In genomic region chr1:200918006-200918405, GRCh38 we compare ENCODE assay signal across 31 cellular contexts. TPM values are rescaled to one million over a fixed set of nuclear protein-coding genes. Genes with fewer than 3 reads are reported as not detected.
"Had no signal": no experiment of that assay in that cellular context is flagged by ENCODE, and none has a peak within 500 bp of the region (broad histone marks: within the 10 kb centered on the region; RNA-seq: fewer than 3 reads in every experiment).

No MANE protein-coding gene starts in this region.

- H3K36me3 Mint-ChIP-seq: naive B cell; natural killer cell; stimulated activated effector memory CD8-positive, alpha-beta T cell treated with anti-CD3 and anti-CD28 coated beads, Interleukin-12 subunit alpha, Interleukin-12 subunit beta, amount 100 ng/mL, for 72 hours; type B pancreatic cell had no signal

- H3K27me3 Mint-ChIP-seq: type B pancreatic cell had no signal

- H3K9ac ChIP-seq: neural progenitor cell, parathyroid adenoma had no signal

- DNase-seq: hippocampal formation; kidney; left lung; mesendoderm; naive B cell; natural killer cell; nephron progenitor cell; occipital lobe; right lobe of liver; stimulated activated CD4-positive, alpha-beta T cell treated with anti-CD3 and anti-CD28 coated beads, Interleukin-4, amount 100 ng/mL, for 24 hours; stimulated activated naive CD4-positive, alpha-beta T cell; uterus had no signal

- H2AFZ ChIP-seq: neural progenitor cell, parathyroid adenoma had no signal

- H3K27ac Mint-ChIP-seq: mesothelial cell of epicardium; natural killer cell; neural progenitor cell; stimulated activated effector memory CD8-positive, alpha-beta T cell treated with anti-CD3 and anti-CD28 coated beads, Interleukin-12 subunit alpha, Interleukin-12 subunit beta, amount 100 ng/mL, for 72 hours; stimulated activated naive CD8-positive, alpha-beta T cell treated with anti-CD3 and anti-CD28 coated beads, Interleukin-15, Interleukin-2, amounts not matched to agents 100 ng/mL and 50 ng/mL, for 24 hours; type B pancreatic cell had no signal

- H3K4me1 Mint-ChIP-seq: mesothelial cell of epicardium; naive B cell; natural killer cell; nephron progenitor cell; stimulated activated effector memory CD8-positive, alpha-beta T cell treated with anti-CD3 and anti-CD28 coated beads, Interleukin-12 subunit alpha, Interleukin-12 subunit beta, amount 100 ng/mL, for 72 hours had no signal

- H3K9me3 Mint-ChIP-seq: mesothelial cell of epicardium; naive B cell; natural killer cell; nephron progenitor cell; neural progenitor cell; stimulated activated effector memory CD8-positive, alpha-beta T cell treated with anti-CD3 and anti-CD28 coated beads, Interleukin-12 subunit alpha, Interleukin-12 subunit beta, amount 100 ng/mL, for 72 hours; stimulated activated naive CD8-positive, alpha-beta T cell treated with anti-CD3 and anti-CD28 coated beads, Interleukin-15, Interleukin-2, amounts not matched to agents 100 ng/mL and 50 ng/mL, for 24 hours; type B pancreatic cell had no signal

- H3K79me2 ChIP-seq: parathyroid adenoma had no signal

- H3K4me2 ChIP-seq: neural progenitor cell had no signal

- H3K27ac ChIP-seq: left lung, neural progenitor cell, neutrophil, parathyroid adenoma, psoas muscle, right atrium auricular region, right lobe of liver, thoracic aorta, tibial artery, uterus had no signal

- H3K4me3 Mint-ChIP-seq: mesothelial cell of epicardium; naive B cell; natural killer cell; nephron progenitor cell; neural progenitor cell; stimulated activated effector memory CD8-positive, alpha-beta T cell treated with anti-CD3 and anti-CD28 coated beads, Interleukin-12 subunit alpha, Interleukin-12 subunit beta, amount 100 ng/mL, for 72 hours; stimulated activated naive CD8-positive, alpha-beta T cell treated with anti-CD3 and anti-CD28 coated beads, Interleukin-15, Interleukin-2, amounts not matched to agents 100 ng/mL and 50 ng/mL, for 24 hours; type B pancreatic cell had no signal

- H3K4me3 ChIP-seq: left lung, lung, neural progenitor cell, psoas muscle, right atrium auricular region, right lobe of liver, skin epidermis, suprapubic skin, thoracic aorta, tibial artery, uterus had no signal

- H3K27me3 ChIP-seq: neural progenitor cell, neutrophil, right atrium auricular region, right lobe of liver, tibial artery, uterus had no signal

- H3K9me3 ChIP-seq: left lung, neutrophil, psoas muscle, right atrium auricular region, right lobe of liver, suprapubic skin, thoracic aorta, tibial artery, uterus had no signal

- H3K36me3 ChIP-seq: left lung, neural progenitor cell, neutrophil, right atrium auricular region, right lobe of liver, suprapubic skin, thoracic aorta, tibial artery, uterus had no signal

- H3K4me1 ChIP-seq: left lung, parathyroid adenoma, psoas muscle, right atrium auricular region, right lobe of liver, uterus had no signal

- ATAC-seq: left lung; natural killer cell; stimulated activated effector memory CD8-positive, alpha-beta T cell treated with anti-CD3 and anti-CD28 coated beads, Interleukin-12 subunit alpha, Interleukin-12 subunit beta, amount 100 ng/mL, for 72 hours had no signal

RNA-seq across cellular contexts. Expression of gene INAVA, which starts 23.3 kb away (rescaled TPM):
- total RNA-seq: psoas muscle, right atrium auricular region, subcutaneous adipose tissue had no signal

RNA-seq across cellular contexts. Expression of gene GPR25, which starts 45.2 kb away (rescaled TPM):
- total RNA-seq: lower leg skin, occipital lobe, osteocyte, posterior vena cava, psoas muscle, right atrium auricular region, right lobe of liver, subcutaneous adipose tissue, suprapubic skin, thoracic aorta, ureter had no signal
- polyA plus RNA-seq: psoas muscle had no signal
